25 cellular contexts compared by ENCODE assay signal in the genomic region with DNA sequence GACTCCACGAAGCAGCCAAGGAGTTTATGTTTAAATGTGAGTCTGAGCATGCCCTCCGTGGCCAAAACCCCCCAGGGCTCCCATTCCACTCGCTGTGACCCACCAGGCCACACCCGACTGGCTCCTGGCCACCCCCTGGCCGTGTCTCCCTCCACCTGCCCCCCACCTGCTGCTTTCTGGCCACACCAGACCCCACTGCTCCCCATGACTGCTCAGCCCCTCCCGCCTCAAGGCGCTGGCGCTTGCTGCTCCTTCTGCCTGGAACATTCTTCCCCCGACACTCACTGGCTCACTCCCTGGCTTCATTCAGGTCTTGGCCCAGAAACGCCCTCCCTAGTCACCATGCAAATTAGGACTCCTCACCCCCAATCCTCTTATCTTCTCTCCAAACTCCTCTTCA.
"Had no signal": no experiment of that assay in that cellular context is flagged by ENCODE, and none has a peak within 500 bp of the region (broad histone marks: within the 10 kb centered on the region; RNA-seq: fewer than 3 reads in every experiment).

No MANE protein-coding gene starts in this region.

- H3K36me3 ChIP-seq: neural progenitor cell, ovary, right lobe of liver, sigmoid colon, stomach, thoracic aorta, thyroid gland, tibial nerve, upper lobe of left lung, vagina had no signal

- H3K27ac ChIP-seq: neural progenitor cell, ovary, parathyroid adenoma, psoas muscle, right lobe of liver, sigmoid colon, stomach, thoracic aorta, thyroid gland, tibial nerve, upper lobe of left lung, vagina had no signal

- H3K27me3 ChIP-seq: neural progenitor cell, ovary, right lobe of liver, thyroid gland, tibial nerve, upper lobe of left lung, vagina had no signal

- H3K4me3 ChIP-seq: neural progenitor cell, ovary, psoas muscle, right lobe of liver, sigmoid colon, stomach, thoracic aorta, thyroid gland, tibial nerve, upper lobe of left lung, vagina had no signal

- H3K9me3 ChIP-seq: ovary, psoas muscle, right lobe of liver, sigmoid colon, stomach, thoracic aorta, thyroid gland, tibial nerve, upper lobe of left lung, vagina had no signal

- H3K4me1 ChIP-seq: neural progenitor cell, parathyroid adenoma, psoas muscle, right lobe of liver, thyroid gland, upper lobe of left lung had no signal

- ATAC-seq: naive thymus-derived CD4-positive, alpha-beta T cell; natural killer cell; psoas muscle; right lobe of liver; stimulated activated effector memory CD8-positive, alpha-beta T cell treated with anti-CD3 and anti-CD28 coated beads, Interleukin-12 subunit alpha, Interleukin-12 subunit beta, amount 100 ng/mL, for 72 hours; stimulated activated naive B cell treated with anti-CD40 and anti-IgM and Interleukin-4, amounts not matched to agents 10 μg/mL and 1 μg/mL and 100 μg/mL, for 72 hours had no signal

- DNase-seq: naive thymus-derived CD4-positive, alpha-beta T cell; natural killer cell; occipital lobe; ovary; posterior cingulate gyrus; psoas muscle; right lobe of liver; sigmoid colon; small intestine; stimulated activated CD4-positive, alpha-beta T cell treated with anti-CD3 and anti-CD28 coated beads, Interleukin-15, amount 100 ng/mL, for 24 hours; stimulated activated CD4-positive, alpha-beta T cell treated with anti-CD3 and anti-CD28 coated beads, Interleukin-2, amount 100 ng/mL, for 24 hours; stimulated activated CD4-positive, alpha-beta T cell treated with anti-CD3 and anti-CD28 coated beads, Interleukin-2, amount 100 ng/mL, for 48 hours; stimulated activated CD4-positive, alpha-beta T cell treated with anti-CD3 and anti-CD28 coated beads, Interleukin-4, amount 100 ng/mL, for 24 hours; stimulated activated naive B cell treated with anti-CD40 and anti-IgM and Interleukin-4, amounts not matched to agents 10 μg/mL and 1 μg/mL and 100 μg/mL, for 72 hours; stimulated activated naive CD4-positive, alpha-beta T cell treated with Interleukin-2 at 50 U/mL for 16 hours; stomach; thyroid gland; trophoblast cell had no signal
